ENCODE assay signal across 1 cellular context in genomic region chr19:4573682-4574081, GRCh38.
TF ChIP-seq lines count a peak whose summit lies in the region.

No MANE protein-coding gene starts in this region.

TF ChIP-seq in H1, 55 proteins besides CTCF, POLR2A, EP300 and RAD21:
- no peak for TF ChIP-seq CREB1 (IDR thresholded peaks at IDR 0.05)
- no peak for TF ChIP-seq CHD7 (IDR thresholded peaks at IDR 0.05; ENCODE audit: insufficient replicate concordance, low read length)
- TF ChIP-seq HDAC2 (IDR thresholded peaks at IDR 0.05; ENCODE audit: borderline replicate concordance in 1 of 2, low read depth in 2 of 2, low read length in 2 of 2) = no peak
